13 cellular contexts compared by ENCODE assay signal in genomic region chr9:119298076-119298853, GRCh38.
A peak's percentile ranks its signal among the peaks of the same experiment; 100 is the strongest.
DNase-seq lines count a peak whose midpoint lies in the region; ATAC-seq, FAIRE-seq and TF ChIP-seq lines count a peak whose summit lies in the region.
"Had no signal": no experiment of that assay in that cellular context is flagged by ENCODE, and none has a peak within 500 bp of the region (broad histone marks: within the 10 kb centered on the region; RNA-seq: fewer than 3 reads in every experiment).

No MANE protein-coding gene starts in this region.

- H3K9me3 Mint-ChIP-seq in natural killer cell treated with Interleukin-12 subunit alpha and Interleukin-12 subunit beta and Interleukin-15 and Interleukin-18, amount 100 ng/mL, for 72 hours = peaks cover 4% of the 10 kb centered on the region
- H3K9me3 Mint-ChIP-seq: nephron had no signal

- H3K27me3 Mint-ChIP-seq in natural killer cell treated with Interleukin-12 subunit alpha and Interleukin-12 subunit beta and Interleukin-15 and Interleukin-18, amount 100 ng/mL, for 72 hours = peaks cover 0 to 2% of the 10 kb centered on the region in 2 donors
- H3K27me3 Mint-ChIP-seq: activated CD8-positive, alpha-beta T cell treated with anti-CD3 and anti-CD28 coated beads for 36 hours had no signal

- H3K4me3 Mint-ChIP-seq in natural killer cell treated with Interleukin-12 subunit alpha and Interleukin-12 subunit beta and Interleukin-15 and Interleukin-18, amount 100 ng/mL, for 72 hours = no peak overlapping the region
- H3K4me3 Mint-ChIP-seq: activated CD8-positive, alpha-beta T cell treated with anti-CD3 and anti-CD28 coated beads for 36 hours; nephron had no signal

- H3K27me3 ChIP-seq in bronchial epithelial cell (ENCODE audit: control insufficient read depth, insufficient read depth, low read length) = no peaks in the 10 kb centered on the region
- H3K27me3 ChIP-seq: adrenal gland had no signal

- no peak overlapping the region for H3K4me3 ChIP-seq in bronchial epithelial cell (ENCODE audit: low read depth, low read length)
- H3K4me3 ChIP-seq: adrenal gland had no signal

- ATAC-seq in GM18870 (IDR thresholded peaks at IDR 0.05; ENCODE audit: unreplicated experiment) = peak; percentile 96
- ATAC-seq in GM21737 (IDR thresholded peaks at IDR 0.05; ENCODE audit: unreplicated experiment) = peak; percentile 77
- peak; percentile 96 for ATAC-seq in HG03342 (IDR thresholded peaks at IDR 0.05; ENCODE audit: unreplicated experiment)
- ATAC-seq in natural killer cell treated with Interleukin-12 subunit alpha and Interleukin-12 subunit beta and Interleukin-15 and Interleukin-18, amount 100 ng/mL, for 72 hours = no peak
- no peak for ATAC-seq in HG03039 (IDR thresholded peaks at IDR 0.05; ENCODE audit: unreplicated experiment)
- ATAC-seq: activated CD8-positive, alpha-beta T cell treated with anti-CD3 and anti-CD28 coated beads for 36 hours; SK-N-SH treated with all-trans-retinoic acid at 6 μM for 48 hours had no signal

- H3K4me1 Mint-ChIP-seq in natural killer cell treated with Interleukin-12 subunit alpha and Interleukin-12 subunit beta and Interleukin-15 and Interleukin-18, amount 100 ng/mL, for 72 hours (ENCODE audit: low read depth in 2 of 2) = no peaks in the 10 kb centered on the region
- H3K4me1 Mint-ChIP-seq: nephron had no signal

- FAIRE-seq in bronchial epithelial cell (lab: Jason Lieb, UNC) = no peak
- FAIRE-seq: islet of Langerhans had no signal

- H3K36me3 ChIP-seq in bronchial epithelial cell (ENCODE audit: control insufficient read depth, insufficient read depth, low read length) = no peaks in the 10 kb centered on the region
- H3K36me3 ChIP-seq: adrenal gland had no signal

- no peaks in the 10 kb centered on the region for H3K36me3 Mint-ChIP-seq in natural killer cell treated with Interleukin-12 subunit alpha and Interleukin-12 subunit beta and Interleukin-15 and Interleukin-18, amount 100 ng/mL, for 72 hours

- TF ChIP-seq CTCF in bronchial epithelial cell (IDR thresholded peaks at IDR 0.05; ENCODE audit: insufficient read depth, low read length, severe bottlenecking) = no peak

- peak; percentile 0 for DNase-seq in bronchial epithelial cell (ENCODE audit: low read depth)
- DNase-seq in medulla oblongata (ENCODE audit: extremely low spot score) = no peak
- no peak for DNase-seq in foreskin melanocyte
- no peak for DNase-seq in natural killer cell treated with Interleukin-12 subunit alpha and Interleukin-12 subunit beta and Interleukin-15 and Interleukin-18, amount 100 ng/mL, for 72 hours (ENCODE audit: low spot score)
- DNase-seq: activated CD8-positive, alpha-beta T cell treated with anti-CD3 and anti-CD28 coated beads for 36 hours; adrenal gland had no signal

- H3K27ac Mint-ChIP-seq in natural killer cell treated with Interleukin-12 subunit alpha and Interleukin-12 subunit beta and Interleukin-15 and Interleukin-18, amount 100 ng/mL, for 72 hours = no peak overlapping the region
- H3K27ac Mint-ChIP-seq: activated CD8-positive, alpha-beta T cell treated with anti-CD3 and anti-CD28 coated beads for 36 hours; nephron had no signal

Comparison
In these comparisons a context has a peak if more than half of its experiments do, and no peak if none do; other contexts are left out.
1. ATAC-seq: peak in GM18870 (single experiment), GM21737 (single experiment) and HG03342 (single experiment); none in natural killer cell treated with Interleukin-12 subunit alpha and Interleukin-12 subunit beta and Interleukin-15 and Interleukin-18, amount 100 ng/mL, for 72 hours (0 of 2) and HG03039 (single experiment).